Comparison of ENCODE assay signal across 8 cellular contexts in the genomic region with DNA sequence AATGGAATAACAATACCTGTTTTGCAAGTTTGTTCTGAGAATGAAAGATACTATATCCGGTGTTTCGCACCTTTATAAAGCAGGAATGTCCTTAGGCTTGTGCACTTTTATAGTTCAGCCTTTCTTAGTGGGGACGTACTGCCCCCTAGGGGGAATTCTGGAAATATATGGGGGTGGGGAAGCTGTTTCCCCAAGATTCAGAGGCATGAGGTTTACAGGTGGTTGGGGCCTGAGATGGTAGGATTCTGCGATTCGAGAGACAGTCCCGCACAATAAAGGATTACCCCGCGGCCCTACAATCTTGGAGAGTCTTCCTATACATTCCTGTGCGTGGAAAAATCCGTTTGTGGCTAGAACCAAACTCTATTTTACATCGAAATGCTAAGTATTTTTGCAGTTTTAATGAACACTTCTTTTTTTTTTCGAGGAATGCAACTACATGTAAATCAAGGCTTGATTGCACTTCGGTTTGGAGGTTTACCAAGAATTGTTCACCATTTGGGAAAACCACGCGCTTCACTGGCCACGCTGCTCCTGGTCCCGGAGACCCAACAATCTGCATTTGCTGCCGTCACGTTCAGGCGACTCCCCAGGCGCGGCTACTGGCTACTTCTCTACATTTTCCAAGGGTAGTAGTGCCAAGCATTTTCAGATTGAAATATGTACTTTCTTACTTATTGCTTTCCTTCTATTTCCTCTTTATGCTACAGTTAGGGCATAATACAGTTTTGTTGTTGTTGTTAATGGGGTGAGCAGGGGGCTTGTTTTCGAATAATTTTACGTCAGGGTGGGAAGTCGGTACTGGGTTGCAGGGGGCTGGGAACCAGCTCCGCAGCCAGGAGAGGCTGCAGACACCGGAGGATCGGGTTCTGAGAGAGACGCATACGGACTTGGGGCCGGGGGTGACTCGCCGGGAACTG. TPM values are rescaled to one million over a fixed set of nuclear protein-coding genes. Genes with fewer than 3 reads are reported as not detected.
DNase-seq lines count a peak whose midpoint lies in the region; ATAC-seq and TF ChIP-seq lines count a peak whose summit lies in the region.

No MANE protein-coding gene starts in this region.

- H3K4me3 Mint-ChIP-seq in effector memory CD8-positive, alpha-beta T cell = peak overlapping the region; percentile 72 to 86

- H3K27me3 Mint-ChIP-seq in effector memory CD8-positive, alpha-beta T cell = peaks cover 12 to 15% of the 10 kb centered on the region in 2 donors

- H3K27me3 ChIP-seq in A673 (replicated peaks; ENCODE audit: insufficient read depth, low read depth, low read length, poor library complexity) = no peaks in the 10 kb centered on the region

- H3K27ac Mint-ChIP-seq in effector memory CD8-positive, alpha-beta T cell = no peak overlapping the region

- CTCF ChIA-PET in A673 (lab: Charles Lee) = interaction anchor here (0.9 to 1.4 kb wide), 3 partner anchors 29 to 192 kb away, joined by 3 to 4 read pairs (median 3); no protein-coding TSS in a partner anchor

- no peaks in the 10 kb centered on the region for H3K9me3 Mint-ChIP-seq in effector memory CD8-positive, alpha-beta T cell

- peak; percentile 87 for TF ChIP-seq CTCF in A673 (conservative IDR thresholded peaks at IDR 0.05; ENCODE audit: low read depth, low read length)

- ATAC-seq in GM18505 (IDR thresholded peaks at IDR 0.05; ENCODE audit: unreplicated experiment) (peak; percentile 21), HG03378 (IDR thresholded peaks at IDR 0.05; ENCODE audit: unreplicated experiment) (peak; percentile 59)
- peak; percentile 62 for ATAC-seq in effector memory CD8-positive, alpha-beta T cell (replicated peaks)

- intact Hi-C loops in A673 (cut with micrococcal nuclease; ENCODE audit: unreplicated experiment) = loop anchor here (1.0 to 10.0 kb wide), 4 partner anchors 127 to 983 kb away; no protein-coding TSS in a partner anchor

- H3K36me3 Mint-ChIP-seq in effector memory CD8-positive, alpha-beta T cell (ENCODE audit: insufficient read depth) = no peaks in the 10 kb centered on the region

- H3K9me3 ChIP-seq in A673 (ENCODE audit: low read depth, low read length, poor library complexity, severe bottlenecking) = no peaks in the 10 kb centered on the region

- H3K27ac ChIP-seq in A673 (ENCODE audit: low read depth, low read length, poor library complexity, severe bottlenecking) = no peak overlapping the region

- H3K4me3 ChIP-seq in A673 (ENCODE audit: low read depth, low read length, poor library complexity, severe bottlenecking) = peak overlapping the region; percentile 63

- peaks cover 3% of the 10 kb centered on the region for H3K4me1 ChIP-seq in A673 (ENCODE audit: insufficient read depth, low read length, poor library complexity, severe bottlenecking)

- TF ChIP-seq POLR2A in GM18505 (IDR thresholded peaks at IDR 0.05; ENCODE audit: borderline replicate concordance, extremely low read depth, insufficient read depth, insufficient read length) = no peak

- no TSS peak for BruUV-seq in A673 (replicated peaks; lab: Mats Ljungman, UMichigan)

- H3K36me3 ChIP-seq in A673 (ENCODE audit: insufficient read depth, low read length, poor library complexity, severe bottlenecking) = no peaks in the 10 kb centered on the region

- DNase-seq in A673 (ENCODE audit: low spot score) (peak; percentile 78), NCI-H69 (lab: John Stamatoyannopoulos, UW) (peak; percentile 66), medulla oblongata (ENCODE audit: extremely low spot score) (peak; percentile 88)
- peak; percentile 40 to 50 for DNase-seq in activated CD4-positive, alpha-beta T cell treated with anti-CD3 and anti-CD28 coated beads, Interleukin-2, amount 50 U/mL, for 4 hours
- DNase-seq in effector memory CD8-positive, alpha-beta T cell = peak; percentile 41 to 48 (median 45)
- peak; percentile 17 for DNase-seq in stimulated activated CD8-positive, alpha-beta memory T cell treated with anti-CD3 and anti-CD28 coated beads, Interleukin-12 subunit alpha, Interleukin-12 subunit beta, amount 100 ng/mL, for 1 hour (ENCODE audit: low read depth)

- H3K4me1 Mint-ChIP-seq in effector memory CD8-positive, alpha-beta T cell (ENCODE audit: low read depth in 2 of 2) = peaks cover 7 to 12% of the 10 kb centered on the region in 2 donors

- POLR2A ChIA-PET in A673 (lab: Charles Lee; ENCODE audit: low non-redundant PET) = interaction anchor here (0.7 kb wide), 1 partner anchor 695 kb away, joined by 3 read pairs; no protein-coding TSS in a partner anchor

RNA-seq across cellular contexts. Expression of gene NEK5, which starts 0.8 kb away (rescaled TPM):
- total RNA-seq in A673 (2021) = 0.13 TPM in 1 of 2 replicates, not detected in the other

RNA-seq across cellular contexts. Expression of gene NEK3, which starts 31.4 kb away (rescaled TPM):
- total RNA-seq in A673 (2021) = 15.9 and 18.1 TPM in 2 replicates

Comparison
In these comparisons a context has a peak if more than half of its experiments do, and no peak if none do; other contexts are left out.
1. DNase-seq: peak in every context shown above with its lines; median percentile 88 in medulla oblongata; 78 in A673; 66 in NCI-H69; 45 in activated CD4-positive, alpha-beta T cell treated with anti-CD3 and anti-CD28 coated beads, Interleukin-2, amount 50 U/mL, for 4 hours; 45 in effector memory CD8-positive, alpha-beta T cell; 17 in stimulated activated CD8-positive, alpha-beta memory T cell treated with anti-CD3 and anti-CD28 coated beads, Interleukin-12 subunit alpha, Interleukin-12 subunit beta, amount 100 ng/mL, for 1 hour.